Comparison of ENCODE assay signal across 24 cellular contexts in the genomic region with DNA sequence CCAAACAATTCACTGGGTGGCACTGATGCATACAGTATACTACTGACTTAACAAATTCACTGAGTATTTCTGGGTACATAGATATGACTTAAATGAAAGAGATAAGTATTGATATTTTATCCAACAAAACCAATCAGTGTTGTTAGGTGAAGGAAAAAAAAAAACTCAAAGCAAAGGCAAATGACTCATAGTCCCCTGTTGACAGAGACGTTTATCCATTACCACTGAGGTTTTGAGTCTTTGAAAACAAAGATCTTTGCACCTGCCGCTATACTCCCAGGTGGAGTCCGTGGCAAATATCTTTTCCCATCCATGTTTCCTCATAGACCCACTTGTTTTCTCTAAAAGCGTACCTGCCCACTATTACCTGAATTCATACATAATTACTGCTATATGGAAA. TPM values are rescaled to one million over a fixed set of nuclear protein-coding genes. Genes with fewer than 3 reads are reported as not detected.
A peak's percentile ranks its signal among the peaks of the same experiment; 100 is the strongest.
DNase-seq lines count a peak whose midpoint lies in the region; ATAC-seq and TF ChIP-seq lines count a peak whose summit lies in the region.
"Had no signal": no experiment of that assay in that cellular context is flagged by ENCODE, and none has a peak within 500 bp of the region (broad histone marks: within the 10 kb centered on the region; RNA-seq: fewer than 3 reads in every experiment).

No MANE protein-coding gene starts in this region.

- CTCF ChIA-PET in activated naive CD4-positive, alpha-beta T cell treated with anti-CD3 and anti-CD28 coated beads for 36 hours (lab: Charles Lee), result interaction anchor here (1.2 kb wide), 1 partner anchor 225 kb away, joined by 4 read pairs; no protein-coding TSS in a partner anchor
- CTCF ChIA-PET in activated naive CD4-positive, alpha-beta T cell treated with anti-CD3 and anti-CD28 coated beads, Interleukin-2, amount 10 ng/mL, durations not matched to agents 7 days and 5 days (lab: Charles Lee), result interaction anchor here (1.6 kb wide), 1 partner anchor 378 kb away, joined by 10 read pairs; no protein-coding TSS in a partner anchor
- CTCF ChIA-PET in activated CD4-positive, alpha-beta memory T cell treated with anti-CD3 and anti-CD28 coated beads, Interleukin-2, amount 10 ng/mL, durations not matched to agents 7 days and 5 days (lab: Charles Lee), result interaction anchor here (1.0 kb wide), 1 partner anchor 46 kb away, joined by 3 read pairs; no protein-coding TSS in a partner anchor
- CTCF ChIA-PET in PC-3 (lab: Charles Lee), result no interaction called here

- no peak for TF ChIP-seq CTCF in MM.1S (IDR thresholded peaks at IDR 0.05; ENCODE audit: low read length)
- no peak for TF ChIP-seq CTCF in PC-3 (conservative IDR thresholded peaks at IDR 0.05; ENCODE audit: low read depth, low read length)

- peak; percentile 11 for DNase-seq in activated naive CD4-positive, alpha-beta T cell treated with anti-CD3 and anti-CD28 coated beads for 36 hours
- no peak for DNase-seq in activated naive CD4-positive, alpha-beta T cell treated with anti-CD3 and anti-CD28 coated beads, Interleukin-2, amount 10 ng/mL, durations not matched to agents 7 days and 5 days
- DNase-seq in MM.1S (no peak), PC-3 (no peak)
- no peak for DNase-seq in activated CD4-positive, alpha-beta memory T cell treated with anti-CD3 and anti-CD28 coated beads, Interleukin-2, amount 10 ng/mL, durations not matched to agents 7 days and 5 days
- no peak for DNase-seq in stimulated activated naive CD8-positive, alpha-beta T cell treated with anti-CD3 and anti-CD28 coated beads, Interleukin-15, Interleukin-2, amounts not matched to agents 100 U/mL and 50 U/mL, for 24 hours
- DNase-seq: activated gamma-delta T cell; Calu3; heart left ventricle; Kasumi-1; NCI-H1436; NCI-H446 treated with DMSO at 0.1 percent for 48 hours; SHP77; stimulated activated CD4-positive, alpha-beta T cell treated with anti-CD3 and anti-CD28 coated beads, Interleukin-1b, Interleukin-23, amount 100 ng/mL, for 48 hours; upper lobe of right lung had no signal

- H3K27ac ChIP-seq in MM.1S (ENCODE audit: low read length), result no peak overlapping the region
- H3K27ac ChIP-seq in PC-3 (ENCODE audit: low read length), result no peak overlapping the region
- H3K27ac ChIP-seq: heart left ventricle, upper lobe of right lung, VCaP had no signal

- intact Hi-C loops in activated naive CD4-positive, alpha-beta T cell treated with anti-CD3 and anti-CD28 coated beads for 36 hours (cut with micrococcal nuclease), result loop anchor here (1.0 to 10.0 kb wide), 6 partner anchors 18 to 964 kb away; a partner anchor contains a TSS
- intact Hi-C loops in PC-3 (cut with micrococcal nuclease), result no loop called here

- no peaks in the 10 kb centered on the region for H4K20me1 ChIP-seq in MM.1S (ENCODE audit: insufficient read depth, low read length)
- no peaks in the 10 kb centered on the region for H4K20me1 ChIP-seq in PC-3 (ENCODE audit: low read length)

- H3K4me1 ChIP-seq in MM.1S (ENCODE audit: low read length) (peaks cover 35% of the 10 kb centered on the region), PC-3 (ENCODE audit: insufficient read depth, low read length) (no peaks in the 10 kb centered on the region)
- H3K4me1 ChIP-seq: heart left ventricle, upper lobe of right lung had no signal

- H3K79me2 ChIP-seq in MM.1S (ENCODE audit: low read length) (no peaks in the 10 kb centered on the region), PC-3 (ENCODE audit: low read length) (no peaks in the 10 kb centered on the region)

- H3K9me2 ChIP-seq in MM.1S (replicated peaks; ENCODE audit: insufficient read depth, low read length) (no peaks in the 10 kb centered on the region), PC-3 (replicated peaks; ENCODE audit: low read length) (no peaks in the 10 kb centered on the region)

- no peak overlapping the region for H2AFZ ChIP-seq in MM.1S (ENCODE audit: low read length)
- H2AFZ ChIP-seq in PC-3 (ENCODE audit: low read length), result no peak overlapping the region

- no TSS peak for BruUV-seq in PC-3 (replicated peaks; lab: Mats Ljungman, UMichigan)

- no peaks in the 10 kb centered on the region for H3K9me3 Mint-ChIP-seq in activated naive CD4-positive, alpha-beta T cell treated with anti-CD3 and anti-CD28 coated beads for 36 hours
- H3K9me3 Mint-ChIP-seq in activated naive CD4-positive, alpha-beta T cell treated with anti-CD3 and anti-CD28 coated beads, Interleukin-2, amount 10 ng/mL, durations not matched to agents 7 days and 5 days, result no peaks in the 10 kb centered on the region
- no peaks in the 10 kb centered on the region for H3K9me3 Mint-ChIP-seq in activated CD4-positive, alpha-beta memory T cell treated with anti-CD3 and anti-CD28 coated beads, Interleukin-2, amount 10 ng/mL, durations not matched to agents 7 days and 5 days
- H3K9me3 Mint-ChIP-seq: mesothelial cell of epicardium, neural crest cell had no signal

- H3K27me3 ChIP-seq in MM.1S (replicated peaks; ENCODE audit: insufficient read depth, low read length), result no peaks in the 10 kb centered on the region
- peaks cover 4% of the 10 kb centered on the region for H3K27me3 ChIP-seq in PC-3 (ENCODE audit: low read length)
- H3K27me3 ChIP-seq: heart left ventricle, upper lobe of right lung had no signal

- no peaks in the 10 kb centered on the region for H3K9me3 ChIP-seq in MM.1S (replicated peaks; ENCODE audit: insufficient read depth, low read length)
- H3K9me3 ChIP-seq in PC-3 (ENCODE audit: low read length), result no peaks in the 10 kb centered on the region
- H3K9me3 ChIP-seq: heart left ventricle, upper lobe of right lung had no signal

- no peaks in the 10 kb centered on the region for H3K36me3 Mint-ChIP-seq in activated naive CD4-positive, alpha-beta T cell treated with anti-CD3 and anti-CD28 coated beads for 36 hours (ENCODE audit: low read depth)
- no peaks in the 10 kb centered on the region for H3K36me3 Mint-ChIP-seq in activated naive CD4-positive, alpha-beta T cell treated with anti-CD3 and anti-CD28 coated beads, Interleukin-2, amount 10 ng/mL, durations not matched to agents 7 days and 5 days
- no peaks in the 10 kb centered on the region for H3K36me3 Mint-ChIP-seq in activated CD4-positive, alpha-beta memory T cell treated with anti-CD3 and anti-CD28 coated beads, Interleukin-2, amount 10 ng/mL, durations not matched to agents 7 days and 5 days (ENCODE audit: low read depth)
- H3K36me3 Mint-ChIP-seq: mesothelial cell of epicardium had no signal

- peak overlapping the region; percentile 56; the same call in 1 of the 2 replicates for H3K4me3 ChIP-seq in MM.1S (ENCODE audit: low read length)
- no peak overlapping the region for H3K4me3 ChIP-seq in PC-3 (ENCODE audit: low read length)
- H3K4me3 ChIP-seq: heart left ventricle, upper lobe of right lung had no signal

- no peaks in the 10 kb centered on the region for H3K27me3 Mint-ChIP-seq in activated naive CD4-positive, alpha-beta T cell treated with anti-CD3 and anti-CD28 coated beads for 36 hours (ENCODE audit: low read depth)
- no peaks in the 10 kb centered on the region for H3K27me3 Mint-ChIP-seq in activated naive CD4-positive, alpha-beta T cell treated with anti-CD3 and anti-CD28 coated beads, Interleukin-2, amount 10 ng/mL, durations not matched to agents 7 days and 5 days
- peaks cover 1% of the 10 kb centered on the region for H3K27me3 Mint-ChIP-seq in activated CD4-positive, alpha-beta memory T cell treated with anti-CD3 and anti-CD28 coated beads, Interleukin-2, amount 10 ng/mL, durations not matched to agents 7 days and 5 days
- H3K27me3 Mint-ChIP-seq: progenitor cell of endocrine pancreas had no signal

- peak; percentile 37 for ATAC-seq in stimulated activated naive CD8-positive, alpha-beta T cell treated with anti-CD3 and anti-CD28 coated beads, Interleukin-15, Interleukin-2, amounts not matched to agents 100 U/mL and 50 U/mL, for 24 hours
- ATAC-seq in HG03354 (IDR thresholded peaks at IDR 0.05; ENCODE audit: poor library complexity, severe bottlenecking, unreplicated experiment) (no peak), PC-3 (no peak), GM21515 (IDR thresholded peaks at IDR 0.05; ENCODE audit: unreplicated experiment) (no peak)
- ATAC-seq: heart left ventricle, left lobe of liver, upper lobe of right lung had no signal

- H3K9ac ChIP-seq in MM.1S (ENCODE audit: low read length), result no peak overlapping the region
- H3K9ac ChIP-seq in PC-3 (ENCODE audit: low read length), result no peak overlapping the region

- peaks cover 35% of the 10 kb centered on the region for H3K4me1 Mint-ChIP-seq in activated naive CD4-positive, alpha-beta T cell treated with anti-CD3 and anti-CD28 coated beads for 36 hours (ENCODE audit: low read depth)
- peaks cover 27% of the 10 kb centered on the region for H3K4me1 Mint-ChIP-seq in activated naive CD4-positive, alpha-beta T cell treated with anti-CD3 and anti-CD28 coated beads, Interleukin-2, amount 10 ng/mL, durations not matched to agents 7 days and 5 days
- peaks cover 26% of the 10 kb centered on the region for H3K4me1 Mint-ChIP-seq in activated CD4-positive, alpha-beta memory T cell treated with anti-CD3 and anti-CD28 coated beads, Interleukin-2, amount 10 ng/mL, durations not matched to agents 7 days and 5 days
- H3K4me1 Mint-ChIP-seq: mesothelial cell of epicardium, neural crest cell had no signal

- H3K36me3 ChIP-seq in MM.1S (replicated peaks; ENCODE audit: insufficient read depth, low read length) (no peaks in the 10 kb centered on the region), PC-3 (ENCODE audit: low read depth, low read length) (no peaks in the 10 kb centered on the region)
- H3K36me3 ChIP-seq: heart left ventricle, upper lobe of right lung had no signal

- H3F3A ChIP-seq in MM.1S (ENCODE audit: insufficient read depth, low read length) (peaks cover 19% of the 10 kb centered on the region), PC-3 (ENCODE audit: low read length, unreplicated experiment) (no peaks in the 10 kb centered on the region)

- POLR2A ChIA-PET in activated CD4-positive, alpha-beta memory T cell treated with anti-CD3 and anti-CD28 coated beads, Interleukin-2, amount 10 ng/mL, durations not matched to agents 7 days and 5 days (lab: Charles Lee), result interaction anchor here (1.6 to 1.7 kb wide), 2 partner anchors 154 to 159 kb away, joined by 9 to 10 read pairs; a partner anchor contains a TSS
- POLR2A ChIA-PET in PC-3 (lab: Charles Lee; ENCODE audit: unreplicated experiment), result no interaction called here

- H3K4me3 Mint-ChIP-seq in activated naive CD4-positive, alpha-beta T cell treated with anti-CD3 and anti-CD28 coated beads for 36 hours, result no peak overlapping the region
- H3K4me3 Mint-ChIP-seq in activated naive CD4-positive, alpha-beta T cell treated with anti-CD3 and anti-CD28 coated beads, Interleukin-2, amount 10 ng/mL, durations not matched to agents 7 days and 5 days, result no peak overlapping the region
- peak overlapping the region; percentile 34 for H3K4me3 Mint-ChIP-seq in activated CD4-positive, alpha-beta memory T cell treated with anti-CD3 and anti-CD28 coated beads, Interleukin-2, amount 10 ng/mL, durations not matched to agents 7 days and 5 days
- H3K4me3 Mint-ChIP-seq: mesothelial cell of epicardium, neural crest cell had no signal

- H3K4me2 ChIP-seq in MM.1S (ENCODE audit: low read depth, low read length), result no peak overlapping the region; the same call in 1 of the 2 replicates
- H3K4me2 ChIP-seq in PC-3 (ENCODE audit: low read length), result no peak overlapping the region

- H3K27ac Mint-ChIP-seq in activated naive CD4-positive, alpha-beta T cell treated with anti-CD3 and anti-CD28 coated beads for 36 hours, result peak overlapping the region; percentile 68
- H3K27ac Mint-ChIP-seq in activated naive CD4-positive, alpha-beta T cell treated with anti-CD3 and anti-CD28 coated beads, Interleukin-2, amount 10 ng/mL, durations not matched to agents 7 days and 5 days, result no peak overlapping the region
- no peak overlapping the region for H3K27ac Mint-ChIP-seq in activated CD4-positive, alpha-beta memory T cell treated with anti-CD3 and anti-CD28 coated beads, Interleukin-2, amount 10 ng/mL, durations not matched to agents 7 days and 5 days
- H3K27ac Mint-ChIP-seq: mesothelial cell of epicardium, progenitor cell of endocrine pancreas had no signal

RNA-seq across cellular contexts. Expression of a gene that starts 18.4 kb away (rescaled TPM):
- not detected for total RNA-seq in activated naive CD4-positive, alpha-beta T cell treated with anti-CD3 and anti-CD28 coated beads for 36 hours
- not detected for total RNA-seq in activated CD4-positive, alpha-beta memory T cell treated with anti-CD3 and anti-CD28 coated beads, Interleukin-2, amount 10 ng/mL, durations not matched to agents 7 days and 5 days
- not detected in 2 replicates for total RNA-seq in PC-3 (2014; rRNA removed)
- total RNA-seq: activated CD8-positive, alpha-beta memory T cell treated with anti-CD3 and anti-CD28 coated beads for 36 hours; Calu3; HT-29 had no signal

RNA-seq across cellular contexts. Expression of a gene that starts 30.4 kb away (rescaled TPM):
- total RNA-seq in activated naive CD4-positive, alpha-beta T cell treated with anti-CD3 and anti-CD28 coated beads for 36 hours, result not detected
- not detected for total RNA-seq in activated CD4-positive, alpha-beta memory T cell treated with anti-CD3 and anti-CD28 coated beads, Interleukin-2, amount 10 ng/mL, durations not matched to agents 7 days and 5 days
- not detected in 2 replicates for total RNA-seq in PC-3 (2014; rRNA removed)
- total RNA-seq: activated CD8-positive, alpha-beta memory T cell treated with anti-CD3 and anti-CD28 coated beads for 36 hours; Calu3; heart left ventricle; HT-29; left lobe of liver; mesothelial cell of epicardium; neural crest cell; progenitor cell of endocrine pancreas; upper lobe of right lung had no signal
